21 cellular contexts compared by ENCODE assay signal in the genomic region with DNA sequence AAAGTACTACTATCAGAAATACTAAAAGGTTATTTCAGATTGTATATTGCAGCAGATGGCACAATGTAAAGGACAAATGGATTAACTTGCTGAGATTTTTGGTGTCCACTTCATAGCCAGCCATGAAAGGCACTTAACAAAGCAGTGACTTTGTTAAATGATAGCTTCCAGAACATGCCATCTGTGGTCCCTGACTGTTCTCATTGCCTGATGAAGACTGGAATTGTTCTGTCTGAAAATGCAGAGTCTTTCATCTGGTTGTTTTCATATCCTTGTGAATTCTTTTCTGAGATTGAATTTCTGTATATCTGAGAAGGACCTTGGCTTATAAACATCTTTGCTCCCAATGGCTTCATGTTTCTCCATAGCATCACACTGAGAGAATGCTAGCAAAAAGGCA.
"Had no signal": no experiment of that assay in that cellular context is flagged by ENCODE, and none has a peak within 500 bp of the region (broad histone marks: within the 10 kb centered on the region; RNA-seq: fewer than 3 reads in every experiment).

No MANE protein-coding gene starts in this region.

- DNase-seq: colonic mucosa; effector CD8-positive, alpha-beta T cell; endodermal cell; foreskin fibroblast; gastrocnemius medialis; heart left ventricle; left cardiac atrium; left lung; naive thymus-derived CD8-positive, alpha-beta T cell; nephron progenitor cell; posterior cingulate gyrus; psoas muscle; right cardiac atrium; sigmoid colon; stimulated activated CD4-positive, alpha-beta T cell treated with anti-CD3 and anti-CD28 coated beads, Interleukin-2, amount 100 ng/mL, for 24 hours; stimulated activated CD4-positive, alpha-beta T cell treated with anti-CD3 and anti-CD28 coated beads, Interleukin-4, amount 100 ng/mL, for 4 hours; stimulated activated naive CD8-positive, alpha-beta T cell treated with anti-CD3 and anti-CD28 coated beads, Interleukin-15, Interleukin-2, amounts not matched to agents 100 U/mL and 50 U/mL, for 24 hours; substantia nigra; upper lobe of left lung had no signal

- ATAC-seq: esophagus mucosa; gastrocnemius medialis; heart left ventricle; left cardiac atrium; left lung; naive thymus-derived CD8-positive, alpha-beta T cell; psoas muscle; right cardiac atrium; stimulated activated memory B cell treated with anti-CD40 and anti-IgM and Interleukin-4, amounts not matched to agents 10 μg/mL and 1 μg/mL and 100 μg/mL, for 72 hours; stimulated activated naive CD8-positive, alpha-beta T cell treated with anti-CD3 and anti-CD28 coated beads, Interleukin-15, Interleukin-2, amounts not matched to agents 100 U/mL and 50 U/mL, for 24 hours had no signal
